19 cellular contexts compared by ENCODE assay signal in the genomic region with DNA sequence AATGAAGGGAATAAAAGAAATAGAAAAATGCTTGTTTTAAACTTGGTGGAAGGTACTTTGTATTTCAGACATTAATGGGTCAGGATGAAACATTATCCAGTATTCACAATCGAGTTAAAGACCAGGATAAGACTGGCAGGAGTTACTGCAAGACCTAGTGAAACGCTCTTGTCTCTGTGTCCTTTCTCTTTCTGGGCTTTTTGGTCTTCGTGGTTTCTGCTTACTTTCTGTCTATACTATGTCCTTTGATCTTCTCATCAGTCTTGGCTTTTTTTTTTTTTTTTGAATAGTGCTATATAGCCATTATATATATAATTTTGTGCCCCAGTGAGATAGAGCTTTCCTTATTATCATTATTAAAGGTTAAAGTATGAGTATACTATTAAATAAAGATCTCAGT. TPM values are rescaled to one million over a fixed set of nuclear protein-coding genes. Genes with fewer than 3 reads are reported as not detected.
DNase-seq lines count a peak whose midpoint lies in the region; ATAC-seq, FAIRE-seq and TF ChIP-seq lines count a peak whose summit lies in the region.
"Had no signal": no experiment of that assay in that cellular context is flagged by ENCODE, and none has a peak within 500 bp of the region (broad histone marks: within the 10 kb centered on the region; RNA-seq: fewer than 3 reads in every experiment).

No MANE protein-coding gene starts in this region.

- H3K27ac ChIP-seq in gastrocnemius medialis (peak overlapping the region; percentile 4 to 95 (median 86)), testis (no peak overlapping the region)
- H3K27ac ChIP-seq: BLaER1 had no signal

- H3K27me3 ChIP-seq in gastrocnemius medialis (no peaks in the 10 kb centered on the region), testis (no peaks in the 10 kb centered on the region)
- H3K27me3 ChIP-seq: BLaER1, MG63 had no signal

- FAIRE-seq in GM18507 (lab: Jason Lieb, UNC), result peak; percentile 26
- FAIRE-seq: H54 had no signal

- no peaks in the 10 kb centered on the region for H3K9me3 Mint-ChIP-seq in activated T-cell treated with anti-CD3 and anti-CD28 coated beads, Interleukin-2, amount 50 U/mL, for 24 hours
- H3K9me3 Mint-ChIP-seq in activated CD8-positive, alpha-beta T cell treated with anti-CD3 and anti-CD28 coated beads, Interleukin-2, amount 10 ng/mL, durations not matched to agents 7 days and 5 days (ENCODE audit: insufficient read depth), result no peaks in the 10 kb centered on the region

- POLR2A ChIA-PET in activated CD8-positive, alpha-beta T cell treated with anti-CD3 and anti-CD28 coated beads, Interleukin-2, amount 10 ng/mL, durations not matched to agents 7 days and 5 days (lab: Charles Lee), result no interaction called here

- CTCF ChIA-PET in activated CD8-positive, alpha-beta T cell treated with anti-CD3 and anti-CD28 coated beads, Interleukin-2, amount 10 ng/mL, durations not matched to agents 7 days and 5 days (lab: Charles Lee), result interaction anchor here (0.6 to 1.9 kb wide), 2 partner anchors 40 to 139 kb away, joined by 4 to 7 read pairs; no protein-coding TSS in a partner anchor

- H3K4me3 ChIP-seq in gastrocnemius medialis (no peak overlapping the region), testis (no peak overlapping the region)
- H3K4me3 ChIP-seq: BLaER1, MG63 had no signal

- H3K27me3 Mint-ChIP-seq in activated T-cell treated with anti-CD3 and anti-CD28 coated beads, Interleukin-2, amount 50 U/mL, for 24 hours, result no peaks in the 10 kb centered on the region
- H3K27me3 Mint-ChIP-seq in activated CD8-positive, alpha-beta T cell treated with anti-CD3 and anti-CD28 coated beads, Interleukin-2, amount 10 ng/mL, durations not matched to agents 7 days and 5 days (ENCODE audit: low read depth), result no peaks in the 10 kb centered on the region

- H3K9me3 ChIP-seq in gastrocnemius medialis, result no peaks in the 10 kb centered on the region
- no peaks in the 10 kb centered on the region for H3K9me3 ChIP-seq in testis
- H3K9me3 ChIP-seq: BLaER1, MG63 had no signal

- peak; percentile 55 for ATAC-seq in activated CD8-positive, alpha-beta T cell treated with anti-CD3 and anti-CD28 coated beads, Interleukin-2, amount 10 ng/mL, durations not matched to agents 7 days and 5 days
- ATAC-seq in gastrocnemius medialis (no peak), HG03280 (IDR thresholded peaks at IDR 0.05; ENCODE audit: unreplicated experiment) (no peak)

- H3K4me1 Mint-ChIP-seq in activated T-cell treated with anti-CD3 and anti-CD28 coated beads, Interleukin-2, amount 50 U/mL, for 24 hours (ENCODE audit: low read depth), result peaks cover 12% of the 10 kb centered on the region
- peaks cover 14% of the 10 kb centered on the region for H3K4me1 Mint-ChIP-seq in activated CD8-positive, alpha-beta T cell treated with anti-CD3 and anti-CD28 coated beads, Interleukin-2, amount 10 ng/mL, durations not matched to agents 7 days and 5 days (ENCODE audit: low read depth)

- no peaks in the 10 kb centered on the region for H3K36me3 ChIP-seq in gastrocnemius medialis
- H3K36me3 ChIP-seq in testis (ENCODE audit: low read depth, missing control alignments), result no peaks in the 10 kb centered on the region

- H3K27ac Mint-ChIP-seq in activated T-cell treated with anti-CD3 and anti-CD28 coated beads, Interleukin-2, amount 50 U/mL, for 24 hours, result peak overlapping the region; percentile 47
- no peak overlapping the region for H3K27ac Mint-ChIP-seq in activated CD8-positive, alpha-beta T cell treated with anti-CD3 and anti-CD28 coated beads, Interleukin-2, amount 10 ng/mL, durations not matched to agents 7 days and 5 days

- H3K36me3 Mint-ChIP-seq in activated T-cell treated with anti-CD3 and anti-CD28 coated beads, Interleukin-2, amount 50 U/mL, for 24 hours (ENCODE audit: low read depth), result peaks cover 85% of the 10 kb centered on the region
- H3K36me3 Mint-ChIP-seq in activated CD8-positive, alpha-beta T cell treated with anti-CD3 and anti-CD28 coated beads, Interleukin-2, amount 10 ng/mL, durations not matched to agents 7 days and 5 days (ENCODE audit: low read depth), result peaks cover 28% of the 10 kb centered on the region

- 86 to 88% methylated on average over 3 of the region's 3 CpGs for WGBS in testis, 2 donors

- in situ Hi-C loops in gastrocnemius medialis (cut with MboI; ENCODE audit: low sequenced_read_pairs in 4 of 4), result no loop called here

- no peak overlapping the region for H3K4me3 Mint-ChIP-seq in activated T-cell treated with anti-CD3 and anti-CD28 coated beads, Interleukin-2, amount 50 U/mL, for 24 hours
- H3K4me3 Mint-ChIP-seq in activated CD8-positive, alpha-beta T cell treated with anti-CD3 and anti-CD28 coated beads, Interleukin-2, amount 10 ng/mL, durations not matched to agents 7 days and 5 days, result no peak overlapping the region

- DNase-seq in activated T-cell treated with anti-CD3 and anti-CD28 coated beads, Interleukin-2, amount 50 U/mL, for 24 hours, result no peak
- DNase-seq in activated T-cell treated with anti-CD3 and anti-CD28 coated beads, Interleukin-2, amount 50 U/mL, for 48 hours, result no peak
- DNase-seq in GM18507 (ENCODE audit: extremely low spot score, insufficient read length, low read depth) (no peak), gastrocnemius medialis (no peak), testis (no peak), erythroblast (lab: John Stamatoyannopoulos, UW) (no peak)
- DNase-seq in activated CD8-positive, alpha-beta T cell treated with anti-CD3 and anti-CD28 coated beads, Interleukin-2, amount 10 ng/mL, durations not matched to agents 7 days and 5 days, result no peak
- DNase-seq: DMS 273 treated with DMSO at 0.1 percent for 48 hours, GF-D8, Karpas-422, MG63, NCI-H1105, NCI-H1694, NCI-H2107, NCI-H2227 treated with DMSO at 0.1 percent for 48 hours, NCI-H524 had no signal

- H3K4me1 ChIP-seq in gastrocnemius medialis (peaks cover 41 to 51% of the 10 kb centered on the region in 2 donors), testis (peaks cover 4% of the 10 kb centered on the region)

- no peak for TF ChIP-seq POLR2A in gastrocnemius medialis (IDR thresholded peaks at IDR 0.05)
- no peak for TF ChIP-seq POLR2A in testis (IDR thresholded peaks at IDR 0.05)
- no peak for TF ChIP-seq POLR2A in erythroblast (IDR thresholded peaks at IDR 0.05; ENCODE audit: low read length)

- intact Hi-C loops in gastrocnemius medialis (cut with DNase I; ENCODE audit: low total_unique reads) (no loop called here), testis (cut with DNase I; ENCODE audit: low total_unique reads) (no loop called here)

- no peak for TF ChIP-seq CTCF in gastrocnemius medialis (IDR thresholded peaks at IDR 0.05 in 4 of 5, conservative IDR thresholded peaks at IDR 0.05 in 1 of 5)
- TF ChIP-seq CTCF in testis (IDR thresholded peaks at IDR 0.05), result no peak

RNA-seq across cellular contexts. Expression of a gene that starts 42.1 kb away (rescaled TPM):
- total RNA-seq in activated CD8-positive, alpha-beta T cell treated with anti-CD3 and anti-CD28 coated beads, Interleukin-2, amount 10 ng/mL, durations not matched to agents 7 days and 5 days, result 1 to 10 TPM; 2.8 to 5.5 TPM
- total RNA-seq in gastrocnemius medialis (1 to 10 TPM in 2 of 4 donors, under 1 TPM in 2; 0.25 to 1.8 (median 0.74) TPM), testis (1 to 10 TPM; 5.4 to 6.8 TPM)
- polyA plus RNA-seq in testis (ENCODE audit: insufficient read depth, low read depth, low replicate concordance), result 4.6 TPM

Comparison
In these comparisons a context has a peak if more than half of its experiments do, and no peak if none do; other contexts are left out.
1. H3K27ac ChIP-seq: peak in gastrocnemius medialis (4 of 4); none in testis (0 of 2).